In genomic region chr21:42234464-42235241, GRCh38 we compare ENCODE assay signal across 8 cellular contexts. TPM values are rescaled to one million over a fixed set of nuclear protein-coding genes. Genes with fewer than 3 reads are reported as not detected.
DNase-seq lines count a peak whose midpoint lies in the region; ATAC-seq and TF ChIP-seq lines count a peak whose summit lies in the region.

No MANE protein-coding gene starts in this region.

- DNase-seq in GM20000 (ENCODE audit: low spot score) (peak; percentile 86), NCI-H1436 (lab: John Stamatoyannopoulos, UW) (peak; percentile 82), WTC11 (ENCODE audit: low spot score) (peak; percentile 81), MCF 10A (ENCODE audit: unreplicated experiment) (peak; percentile 26), islet precursor cell (peak; percentile 75), Karpas-422 (no peak)
- DNase-seq in stimulated activated CD4-positive, alpha-beta T cell treated with anti-CD3 and anti-CD28 coated beads, Interleukin-12 subunit alpha, Interleukin-12 subunit beta, amount 100 ng/mL, for 24 hours (ENCODE audit: low read depth in 2 of 2), result peak; percentile 41 to 73

- H3K4me3 ChIP-seq in BLaER1 (peak overlapping the region; percentile 60), Karpas-422 (ENCODE audit: low read length) (no peak overlapping the region)

- H3K4me1 ChIP-seq in BLaER1, result peaks cover 100% of the 10 kb centered on the region
- H3K4me1 ChIP-seq in Karpas-422 (ENCODE audit: low read length), result peaks cover 21% of the 10 kb centered on the region

- H3K9me3 Mint-ChIP-seq in WTC11, result no peaks in the 10 kb centered on the region
- H3K9me3 Mint-ChIP-seq in MCF 10A (ENCODE audit: unreplicated experiment), result no peaks in the 10 kb centered on the region

- H3K27ac ChIP-seq in BLaER1, result peak overlapping the region; percentile 96
- no peak overlapping the region for H3K27ac ChIP-seq in Karpas-422 (ENCODE audit: low read length)

- H3K27me3 Mint-ChIP-seq in WTC11 (ENCODE audit: low read depth) (peaks cover 35% of the 10 kb centered on the region), MCF 10A (ENCODE audit: insufficient read depth, unreplicated experiment) (no peaks in the 10 kb centered on the region)

- peak overlapping the region; percentile 80 for H3K9ac ChIP-seq in BLaER1
- H3K9ac ChIP-seq in Karpas-422 (ENCODE audit: low read length), result no peak overlapping the region

- 0 out of 2 replicates have a peak overlapping the region, but pooled peaks have one; percentile 61 for H3K27ac Mint-ChIP-seq in WTC11
- no peak overlapping the region for H3K27ac Mint-ChIP-seq in MCF 10A (ENCODE audit: low read depth, unreplicated experiment)

- H3K9me3 ChIP-seq in BLaER1 (no peaks in the 10 kb centered on the region), Karpas-422 (ENCODE audit: low read length) (no peaks in the 10 kb centered on the region)

- H3K9me2 ChIP-seq in Karpas-422 (replicated peaks; ENCODE audit: insufficient read depth, low read length), result no peaks in the 10 kb centered on the region

- H3K27me3 ChIP-seq in BLaER1, result no peaks in the 10 kb centered on the region
- no peaks in the 10 kb centered on the region for H3K27me3 ChIP-seq in Karpas-422 (ENCODE audit: low read length)

- H3K79me2 ChIP-seq in Karpas-422 (ENCODE audit: low read length), result no peaks in the 10 kb centered on the region

- no peaks in the 10 kb centered on the region; the same call in none of the 2 replicates for H3K36me3 ChIP-seq in BLaER1
- no peaks in the 10 kb centered on the region for H3K36me3 ChIP-seq in Karpas-422 (ENCODE audit: insufficient read depth, low read length)

- H4K20me1 ChIP-seq in BLaER1 (peaks cover 41% of the 10 kb centered on the region), Karpas-422 (ENCODE audit: insufficient read depth, low read depth, low read length) (peaks cover 4% of the 10 kb centered on the region; the same call in 1 of the 2 replicates)

- peak; percentile 86 for ATAC-seq in WTC11

- H3K4me1 Mint-ChIP-seq in WTC11 (peaks cover 36% of the 10 kb centered on the region), MCF 10A (ENCODE audit: insufficient read depth, unreplicated experiment) (peaks cover 24% of the 10 kb centered on the region)

- intact Hi-C loops in MCF 10A (cut with micrococcal nuclease), result no loop called here

- CTCF ChIA-PET in WTC11 (lab: Charles Lee) (interaction anchor here (0.8 to 3.0 kb wide), 10 partner anchors 9 to 280 kb away, joined by 3 to 24 read pairs (median 4); partner anchors contain the start of gene ABCG1), MCF 10A (lab: Yijun Ruan, JAX) (interaction anchor here (0.8 to 3.0 kb wide), 7 partner anchors 14 to 87 kb away, joined by 3 to 15 read pairs (median 4); partner anchors contain the start of gene ABCG1)

- POLR2A ChIA-PET in WTC11 (lab: Charles Lee) (interaction anchor here (0.8 to 2.1 kb wide), 3 partner anchors 10 to 24 kb away, joined by 3 to 20 read pairs (median 5); partner anchors contain the start of gene ABCG1), MCF 10A (lab: Yijun Ruan, JAX) (interaction anchor here (0.5 to 3.7 kb wide), 19 partner anchors 10 to 117 kb away, joined by 3 to 60 read pairs (median 4); partner anchors contain the start of gene ABCG1)

- H3K4me2 ChIP-seq in BLaER1 (peak overlapping the region; percentile 97), Karpas-422 (ENCODE audit: low read depth, low read length, poor library complexity, severe bottlenecking) (no peak overlapping the region)

- TF ChIP-seq CTCF in GM20000 (IDR thresholded peaks at IDR 0.05; ENCODE audit: extremely low read depth, missing control alignments) (no peak), WTC11 (IDR thresholded peaks at IDR 0.05) (no peak), MCF 10A (IDR thresholded peaks at IDR 0.05; ENCODE audit: unreplicated experiment) (no peak)

- no TSS peak for BruUV-seq in MCF 10A (replicated peaks; lab: Mats Ljungman, UMichigan)

- H2AFZ ChIP-seq in Karpas-422 (ENCODE audit: low read length), result no peak overlapping the region

- H3K36me3 Mint-ChIP-seq in WTC11 (no peaks in the 10 kb centered on the region), MCF 10A (ENCODE audit: insufficient read depth, unreplicated experiment) (peaks cover 6% of the 10 kb centered on the region)

- H3K4me3 Mint-ChIP-seq in WTC11 (peak overlapping the region; percentile 63), MCF 10A (ENCODE audit: unreplicated experiment) (peak overlapping the region; percentile 68)

TF ChIP-seq in WTC11, 78 proteins besides CTCF, POLR2A, EP300 and RAD21:
- peak; percentile 74; the same call in 1 of the 2 replicates for TF ChIP-seq NR1H2 (CRISPR knock-in tag; IDR thresholded peaks at IDR 0.05)
- peak; percentile 56 for TF ChIP-seq NFYB (CRISPR knock-in tag; conservative IDR thresholded peaks at IDR 0.05; ENCODE audit: low read depth)
- TF ChIP-seq ZNF317 (CRISPR knock-in tag; IDR thresholded peaks at IDR 0.05; ENCODE audit: borderline replicate concordance, low read depth), result no peak
- no peak for TF ChIP-seq CDX4 (CRISPR knock-in tag; IDR thresholded peaks at IDR 0.05; ENCODE audit: borderline replicate concordance)
- no peak for TF ChIP-seq RORB (CRISPR knock-in tag; IDR thresholded peaks at IDR 0.05)
- no peak for TF ChIP-seq ZNF512 (CRISPR knock-in tag; IDR thresholded peaks at IDR 0.05; ENCODE audit: borderline replicate concordance)
- TF ChIP-seq ZNF219 (CRISPR knock-in tag; IDR thresholded peaks at IDR 0.05; ENCODE audit: borderline replicate concordance), result no peak
TF ChIP-seq in WTC11: peak in this region for 2.

RNA-seq across cellular contexts. Expression of gene ABCG1, which starts 15.7 kb away (rescaled TPM):
- 2.9 to 4.0 TPM (median 3.7 TPM) in 3 replicates for total RNA-seq in WTC11 (2021)
- total RNA-seq in MCF 10A (2022), result 25.5 and 28.7 TPM in 2 replicates
- total RNA-seq in Karpas-422 (2014; rRNA removed; shearing (Covaris generic); ENCODE audit: low replicate concordance), result not detected in 2 replicates
